ENCODE assay signal across 9 cellular contexts in genomic region chr16:57807252-57807967, GRCh38. TPM values are rescaled to one million over a fixed set of nuclear protein-coding genes. Genes with fewer than 3 reads are reported as not detected.
DNase-seq lines count a peak whose midpoint lies in the region; ATAC-seq and TF ChIP-seq lines count a peak whose summit lies in the region.
"Had no signal": no experiment of that assay in that cellular context is flagged by ENCODE, and none has a peak within 500 bp of the region (broad histone marks: within the 10 kb centered on the region; RNA-seq: fewer than 3 reads in every experiment).

No MANE protein-coding gene starts in this region.

- POLR2A ChIA-PET in RWPE1 (lab: Yijun Ruan, JAX; ENCODE audit: low non-redundant PET): no interaction called here

- TF ChIP-seq POLR2A in transverse colon (IDR thresholded peaks at IDR 0.05): no peak

- 56 to 67% methylated on average over 7 of the region's 7 CpGs for WGBS in transverse colon (ENCODE audit: low coverage in 1 of 2), 2 donors

- H3K36me3 ChIP-seq in transverse colon: no peaks in the 10 kb centered on the region
- no peaks in the 10 kb centered on the region for H3K36me3 ChIP-seq in brain microvascular endothelial cell (replicated peaks)
- H3K36me3 ChIP-seq: sigmoid colon had no signal

- peaks cover 39% of the 10 kb centered on the region for H3K27me3 ChIP-seq in transverse colon
- no peaks in the 10 kb centered on the region for H3K27me3 ChIP-seq in brain microvascular endothelial cell (replicated peaks)
- H3K27me3 ChIP-seq: sigmoid colon had no signal

- in situ Hi-C loops in transverse colon (cut with MboI; ENCODE audit: low pct_ligation_motif_present in 1 of 4, low pct_unique_long_range_greater_than_20kb in 1 of 4, low sequenced_read_pairs in 3 of 4): no loop called here
- in situ Hi-C loops in brain microvascular endothelial cell (cut with HindIII; ENCODE audit: low pct_ligation_motif_present, low sequenced_read_pairs): no loop called here

- ATAC-seq in GM19035 (IDR thresholded peaks at IDR 0.05; ENCODE audit: unreplicated experiment): no peak

- no peaks in the 10 kb centered on the region for H3K9me3 ChIP-seq in transverse colon
- H3K9me3 ChIP-seq: sigmoid colon had no signal

- TF ChIP-seq CTCF in RWPE1 (conservative IDR thresholded peaks at IDR 0.05; ENCODE audit: low read depth): no peak
- TF ChIP-seq CTCF in transverse colon (IDR thresholded peaks at IDR 0.05): no peak
- no peak for TF ChIP-seq CTCF in brain microvascular endothelial cell (IDR thresholded peaks at IDR 0.05; ENCODE audit: low read depth, low read length, missing control alignments)

- CTCF ChIA-PET in RWPE1 (lab: Yijun Ruan, JAX): interaction anchor here (0.6 to 1.1 kb wide), 3 partner anchors 56 to 315 kb away, joined by 3 to 6 read pairs (median 3); partner anchors contain the start of gene KATNB1

- peaks cover 12 to 52% (median 32%) of the 10 kb centered on the region in 4 donors for H3K4me1 ChIP-seq in transverse colon

- intact Hi-C loops in transverse colon (cut with DNase I; ENCODE audit: low total_unique reads): no loop called here

- no peak overlapping the region for H3K4me3 ChIP-seq in transverse colon
- H3K4me3 ChIP-seq in brain microvascular endothelial cell (ENCODE audit: low read depth, low read length): no peak overlapping the region

- H3K27ac ChIP-seq in RWPE1: peak overlapping the region; percentile 97
- peak overlapping the region in 3 of 4 donors; percentile 1 to 43 (median 36) for H3K27ac ChIP-seq in transverse colon
- no peak overlapping the region for H3K27ac ChIP-seq in brain microvascular endothelial cell

- no peak for TF ChIP-seq EP300 in transverse colon (IDR thresholded peaks at IDR 0.05; ENCODE audit: low read depth)

- peak; percentile 69 for DNase-seq in NCI-H345 (lab: John Stamatoyannopoulos, UW)
- no peak for DNase-seq in NCI-H345 treated with DMSO at 0.1 percent for 48 hours (lab: John Stamatoyannopoulos, UW; ENCODE audit: unreplicated experiment)
- DNase-seq in RWPE1 (ENCODE audit: low spot score): no peak
- peak; percentile 65 for DNase-seq in glomerular visceral epithelial cell (ENCODE audit: extremely low spot score)
- no peak for DNase-seq in transverse colon
- DNase-seq in brain microvascular endothelial cell: no peak
- DNase-seq in D341Med (ENCODE audit: low spot score): no peak

RNA-seq across cellular contexts. Expression of gene KIFC3, which starts 5.1 kb away (rescaled TPM):
- total RNA-seq in transverse colon: 10 to 100 TPM in 2 of 4 donors, 1 to 10 TPM in 2; 5.2 to 46.8 (median 13.5) TPM

Comparison
In these comparisons a context has a peak if more than half of its experiments do, and no peak if none do; other contexts are left out.
1. DNase-seq: peak in NCI-H345 (single experiment) and glomerular visceral epithelial cell (single experiment); none in NCI-H345 treated with DMSO at 0.1 percent for 48 hours (single experiment), RWPE1 (single experiment), transverse colon (single experiment), brain microvascular endothelial cell (single experiment) and D341Med (single experiment).